8 cellular contexts compared by ENCODE assay signal in genomic region chr9:71806916-71807315, GRCh38. TPM values are rescaled to one million over a fixed set of nuclear protein-coding genes. Genes with fewer than 3 reads are reported as not detected.
A peak's percentile ranks its signal among the peaks of the same experiment; 100 is the strongest.
DNase-seq lines count a peak whose midpoint lies in the region; ATAC-seq and TF ChIP-seq lines count a peak whose summit lies in the region.

No MANE protein-coding gene starts in this region.

- no peak overlapping the region for H3K9ac ChIP-seq in colonic mucosa (ENCODE audit: low read depth in 2 of 2, low read length in 2 of 2)
- H3K9ac ChIP-seq in liver (ENCODE audit: low read depth in 1 of 2, low read length in 2 of 2), result no peak overlapping the region

- H3K36me3 ChIP-seq in colonic mucosa, result no peaks in the 10 kb centered on the region
- H3K36me3 ChIP-seq in liver (ENCODE audit: control insufficient read depth in 4 of 4, insufficient read depth in 3 of 4, low read depth in 1 of 4, low read length in 3 of 4), result no peaks in the 10 kb centered on the region

- TF ChIP-seq RAD21 in liver (IDR thresholded peaks at IDR 0.05), result peak; percentile 99 to 100

- TF ChIP-seq CTCF in C4-2B (conservative IDR thresholded peaks at IDR 0.05) (peak; percentile 98), colonic mucosa (IDR thresholded peaks at IDR 0.05) (peak; percentile 85), liver (IDR thresholded peaks at IDR 0.05; ENCODE audit: low read depth, low read length, missing input control) (peak; percentile 97)

- peak; percentile 96 for ATAC-seq in GM19035 (IDR thresholded peaks at IDR 0.05; ENCODE audit: unreplicated experiment)
- peak; percentile 91 for ATAC-seq in HG03139 (IDR thresholded peaks at IDR 0.05; ENCODE audit: unreplicated experiment)

- WGBS in liver, result 12% methylated on average over 1 of the region's 1 CpG

- intact Hi-C loops in colonic mucosa (cut with DNase I), result loop anchor here (5.0 kb wide), 1 partner anchor 220 kb away; no protein-coding TSS in a partner anchor

- H3K9me3 ChIP-seq in colonic mucosa (no peaks in the 10 kb centered on the region), liver (ENCODE audit: control insufficient read depth in 4 of 4, low read length in 3 of 4) (no peaks in the 10 kb centered on the region)

- H3K4me1 ChIP-seq in colonic mucosa (peaks cover 6% of the 10 kb centered on the region), liver (ENCODE audit: control insufficient read depth in 4 of 4, insufficient read depth in 4 of 4, low read length in 3 of 4) (peaks cover 0 to 5% (median 3%) of the 10 kb centered on the region in 4 donors)

- H3K4me3 ChIP-seq in colonic mucosa, result no peak overlapping the region
- H3K4me3 ChIP-seq in liver (ENCODE audit: low read depth in 1 of 3, low read length in 3 of 3), result no peak overlapping the region

- DNase-seq in NCI-H2196 treated with DMSO at 0.1 percent for 48 hours (lab: John Stamatoyannopoulos, UW; ENCODE audit: unreplicated experiment), result peak; percentile 62
- peak; percentile 36 for DNase-seq in activated CD4-positive, alpha-beta T cell treated with anti-CD3 and anti-CD28 coated beads for 1 hour
- DNase-seq in colonic mucosa, result peak; percentile 65
- peak; percentile 27 to 30 for DNase-seq in stimulated activated CD8-positive, alpha-beta memory T cell treated with anti-CD3 and anti-CD28 coated beads, Interleukin-4, amount 100 ng/mL, for 4 hours (ENCODE audit: low read depth in 2 of 2, low spot score in 1 of 2)

- H3K27ac ChIP-seq in C4-2B (no peak overlapping the region), colonic mucosa (no peak overlapping the region), liver (ENCODE audit: low read depth in 1 of 2, low read length in 2 of 2) (no peak overlapping the region)

- no peaks in the 10 kb centered on the region for H3K27me3 ChIP-seq in colonic mucosa
- H3K27me3 ChIP-seq in liver (ENCODE audit: control insufficient read depth in 4 of 4, insufficient read depth in 4 of 4, low read length in 3 of 4), result no peaks in the 10 kb centered on the region

TF ChIP-seq in liver, 16 proteins besides CTCF, POLR2A, EP300 and RAD21:
- TF ChIP-seq ZBTB33 (IDR thresholded peaks at IDR 0.05) (no peak), RXRA (IDR thresholded peaks at IDR 0.05) (peak in 1 of 2 donors; percentile 19), NR2F2 (IDR thresholded peaks at IDR 0.05) (no peak), YY1 (IDR thresholded peaks at IDR 0.05) (peak; percentile 41), ATF3 (IDR thresholded peaks at IDR 0.05) (no peak), FOXA1 (IDR thresholded peaks at IDR 0.05) (no peak), JUND (IDR thresholded peaks at IDR 0.05) (no peak)

RNA-seq across cellular contexts. Expression of gene CEMIP2, which starts 38.6 kb away (rescaled TPM):
- total RNA-seq in colonic mucosa (100 to 1,000 TPM in 1 of 2 donors, 10 to 100 TPM in 1; 72.7 to 111 TPM), liver (100 to 1,000 TPM in 1 of 2 donors, 10 to 100 TPM in 1; 57.2 to 123 TPM)
- polyA plus RNA-seq in liver, result 10 to 100 TPM; 18.8 to 20.0 TPM
